Comparison of ENCODE assay signal across 17 cellular contexts in the genomic region with DNA sequence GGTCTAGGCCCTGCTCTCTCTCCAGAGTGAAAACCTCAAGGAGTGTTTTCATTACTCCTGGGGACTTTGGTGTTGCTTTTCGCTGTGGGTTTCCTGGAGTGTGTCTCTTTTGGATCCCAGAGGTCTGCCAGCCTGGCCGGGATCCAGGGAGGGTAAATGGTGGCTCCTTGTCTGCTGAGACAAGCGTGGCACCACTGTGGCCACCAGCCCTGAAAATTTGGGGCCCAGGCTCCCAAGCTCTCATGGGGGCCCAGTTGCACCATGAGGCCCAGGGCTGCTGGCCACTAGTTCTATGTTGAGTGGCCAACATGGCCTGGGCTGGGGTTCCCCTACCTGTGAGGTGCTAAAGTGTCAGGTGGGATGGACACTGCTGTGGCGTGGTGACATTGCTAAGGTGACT.
"Had no signal": no experiment of that assay in that cellular context is flagged by ENCODE, and none has a peak within 500 bp of the region (broad histone marks: within the 10 kb centered on the region; RNA-seq: fewer than 3 reads in every experiment).

No MANE protein-coding gene starts in this region.

- ATAC-seq: gastrocnemius medialis, left colon, right cardiac atrium, upper lobe of right lung had no signal

- FAIRE-seq: endometrium, keratinocyte, small intestine had no signal

- H3K4me3 ChIP-seq: esophagus muscularis mucosa, gastrocnemius medialis, tibial nerve, upper lobe of right lung, vagina had no signal

- H3K4me1 ChIP-seq: vagina had no signal

- H3K9me3 ChIP-seq: esophagus muscularis mucosa, gastrocnemius medialis, neutrophil, tibial nerve, upper lobe of right lung, vagina had no signal

- H3K36me3 ChIP-seq: neutrophil, vagina had no signal

- DNase-seq: effector memory CD4-positive, alpha-beta T cell; gastrocnemius medialis; immature natural killer cell; left colon; mesendoderm; naive B cell; small intestine; stimulated activated CD4-positive, alpha-beta T cell treated with anti-CD3 and anti-CD28 coated beads, Interleukin-2, amount 100 ng/mL, for 48 hours; stimulated activated naive CD4-positive, alpha-beta T cell treated with Interleukin-2 at 50 U/mL for 16 hours; upper lobe of right lung had no signal

- H3K27ac ChIP-seq: esophagus muscularis mucosa, gastrocnemius medialis, neutrophil, tibial nerve, upper lobe of right lung, vagina had no signal

- H3K27me3 ChIP-seq: esophagus muscularis mucosa, gastrocnemius medialis, neutrophil, tibial nerve, upper lobe of right lung, vagina had no signal
